In the genomic region with DNA sequence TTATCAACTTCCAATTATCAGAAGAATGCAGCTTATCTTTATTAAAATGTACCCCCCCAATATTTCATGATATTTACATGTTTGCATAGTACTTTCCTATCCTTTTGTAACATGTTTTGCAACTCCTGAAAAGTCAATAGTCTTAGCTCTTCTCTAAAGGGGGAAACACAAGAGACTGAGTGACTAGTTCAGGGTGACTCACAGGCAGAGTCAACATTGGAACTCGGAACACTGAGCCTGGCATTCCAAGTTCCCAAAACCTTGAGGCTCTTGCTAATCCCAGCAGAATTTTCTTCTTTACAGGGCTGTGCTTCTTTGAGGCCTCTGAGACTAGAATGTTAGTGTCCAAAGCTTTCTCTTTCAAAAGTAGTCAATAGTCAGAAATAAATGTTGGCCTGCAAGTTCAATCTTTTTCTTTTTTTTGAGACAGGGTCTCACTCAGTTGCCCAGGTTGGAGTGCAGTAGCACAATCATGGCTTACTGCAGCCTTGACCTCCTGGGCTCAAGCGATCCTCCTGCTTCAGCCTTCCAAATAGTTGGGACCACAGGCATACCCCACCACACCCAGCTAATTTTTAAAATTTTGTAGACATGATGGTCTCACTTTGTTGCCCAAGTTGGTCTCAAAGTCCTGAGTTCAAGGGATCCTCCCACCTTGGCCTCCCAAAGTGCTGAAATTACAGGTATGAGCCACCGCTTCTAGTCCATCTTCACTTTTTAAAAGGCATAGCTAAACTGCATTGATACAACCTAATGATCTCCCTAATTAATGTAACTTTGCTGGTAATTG, we compare ENCODE assay signal across 1 cellular context.
TF ChIP-seq lines count a peak whose summit lies in the region.

No MANE protein-coding gene starts in this region.

TF ChIP-seq in HepG2, 621 proteins besides CTCF, POLR2A, EP300 and RAD21 (continued from another document and continues in another):
- TF ChIP-seq ZNF770 (CRISPR knock-in tag; IDR thresholded peaks at IDR 0.05) (peak; percentile 96), ZKSCAN8 (CRISPR knock-in tag; IDR thresholded peaks at IDR 0.05; ENCODE audit: borderline replicate concordance) (peak; percentile 93; the same call in 1 of the 2 replicates), LCORL (IDR thresholded peaks at IDR 0.05) (peak; percentile 83), LCORL (CRISPR knock-in tag; IDR thresholded peaks at IDR 0.05) (peak; percentile 93), AKNA (CRISPR knock-in tag; IDR thresholded peaks at IDR 0.05; ENCODE audit: borderline replicate concordance) (no peak), RAD51 (IDR thresholded peaks at IDR 0.05; ENCODE audit: borderline replicate concordance) (no peak), HNF1A (IDR thresholded peaks at IDR 0.05; ENCODE audit: low read depth) (peak; percentile 83), HNF1A (CRISPR knock-in tag; IDR thresholded peaks at IDR 0.05; ENCODE audit: borderline replicate concordance) (peak; percentile 76; the same call in 1 of the 2 replicates), GATA4 (IDR thresholded peaks at IDR 0.05; ENCODE audit: borderline replicate concordance, low read depth) (peak; percentile 93), AFF4 (CRISPR knock-in tag; IDR thresholded peaks at IDR 0.05) (no peak), HOXA3 (CRISPR knock-in tag; IDR thresholded peaks at IDR 0.05) (peak; percentile 56; the same call in 1 of the 2 replicates), PATZ1 (CRISPR knock-in tag; IDR thresholded peaks at IDR 0.05) (peak; percentile 95), NCOR1 (IDR thresholded peaks at IDR 0.05; ENCODE audit: borderline replicate concordance, low read length) (peak; percentile 82; the same call in 1 of the 2 replicates), ZBTB20 (CRISPR knock-in tag; IDR thresholded peaks at IDR 0.05; ENCODE audit: borderline replicate concordance, low read depth) (peak; percentile 79; the same call in 1 of the 2 replicates), TFDP2 (CRISPR knock-in tag; IDR thresholded peaks at IDR 0.05) (0 out of 2 replicates have a peak, but pooled peaks have one; percentile 26), HNF4G (IDR thresholded peaks at IDR 0.05; ENCODE audit: borderline replicate concordance, low read depth, low read length) (peak; percentile 73; the same call in 1 of the 2 replicates), HNF4G (CRISPR knock-in tag; IDR thresholded peaks at IDR 0.05; ENCODE audit: borderline replicate concordance, low read depth) (no peak), ZMAT3 (CRISPR knock-in tag; conservative IDR thresholded peaks at IDR 0.05) (no peak), ZSCAN25 (CRISPR knock-in tag; IDR thresholded peaks at IDR 0.05) (peak; percentile 47; the same call in 1 of the 2 replicates), ELF1 (CRISPR knock-in tag; IDR thresholded peaks at IDR 0.05) (no peak), NR2F6 (IDR thresholded peaks at IDR 0.05) (peak; percentile 84), NR2F6 (CRISPR knock-in tag; IDR thresholded peaks at IDR 0.05) (peak; percentile 72), ZNF614 (CRISPR knock-in tag; IDR thresholded peaks at IDR 0.05; ENCODE audit: borderline replicate concordance) (peak; percentile 81), ZNF720 (CRISPR knock-in tag; IDR thresholded peaks at IDR 0.05) (no peak), ZSCAN31 (CRISPR knock-in tag; IDR thresholded peaks at IDR 0.05; ENCODE audit: low read depth) (0 out of 2 replicates have a peak, but pooled peaks have one; percentile 52)
- TF ChIP-seq, protein P1, sequence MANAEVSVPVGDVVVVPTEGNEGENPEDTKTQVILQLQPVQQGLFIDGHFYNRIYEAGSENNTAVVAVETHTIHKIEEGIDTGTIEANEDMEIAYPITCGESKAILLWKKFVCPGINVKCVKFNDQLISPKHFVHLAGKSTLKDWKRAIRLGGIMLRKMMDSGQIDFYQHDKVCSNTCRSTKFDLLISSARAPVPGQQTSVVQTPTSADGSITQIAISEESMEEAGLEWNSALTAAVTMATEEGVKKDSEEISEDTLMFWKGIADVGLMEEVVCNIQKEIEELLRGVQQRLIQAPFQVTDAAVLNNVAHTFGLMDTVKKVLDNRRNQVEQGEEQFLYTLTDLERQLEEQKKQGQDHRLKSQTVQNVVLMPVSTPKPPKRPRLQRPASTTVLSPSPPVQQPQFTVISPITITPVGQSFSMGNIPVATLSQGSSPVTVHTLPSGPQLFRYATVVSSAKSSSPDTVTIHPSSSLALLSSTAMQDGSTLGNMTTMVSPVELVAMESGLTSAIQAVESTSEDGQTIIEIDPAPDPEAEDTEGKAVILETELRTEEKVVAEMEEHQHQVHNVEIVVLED (CRISPR knock-in tag; IDR thresholded peaks at IDR 0.05; ENCODE audit: borderline replicate concordance), result no peak; the same call in 1 of the 2 replicates
- TF ChIP-seq, protein P2, sequence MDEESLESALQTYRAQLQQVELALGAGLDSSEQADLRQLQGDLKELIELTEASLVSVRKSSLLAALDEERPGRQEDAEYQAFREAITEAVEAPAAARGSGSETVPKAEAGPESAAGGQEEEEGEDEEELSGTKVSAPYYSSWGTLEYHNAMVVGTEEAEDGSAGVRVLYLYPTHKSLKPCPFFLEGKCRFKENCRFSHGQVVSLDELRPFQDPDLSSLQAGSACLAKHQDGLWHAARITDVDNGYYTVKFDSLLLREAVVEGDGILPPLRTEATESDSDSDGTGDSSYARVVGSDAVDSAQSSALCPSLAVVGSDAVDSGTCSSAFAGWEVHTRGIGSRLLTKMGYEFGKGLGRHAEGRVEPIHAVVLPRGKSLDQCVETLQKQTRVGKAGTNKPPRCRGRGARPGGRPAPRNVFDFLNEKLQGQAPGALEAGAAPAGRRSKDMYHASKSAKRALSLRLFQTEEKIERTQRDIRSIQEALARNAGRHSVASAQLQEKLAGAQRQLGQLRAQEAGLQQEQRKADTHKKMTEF (CRISPR knock-in tag; IDR thresholded peaks at IDR 0.05), result peak; percentile 96
